16 cellular contexts compared by ENCODE assay signal in genomic region chr14:71011479-71011878, GRCh38.
DNase-seq lines count a peak whose midpoint lies in the region; ATAC-seq and TF ChIP-seq lines count a peak whose summit lies in the region.
"Had no signal": no experiment of that assay in that cellular context is flagged by ENCODE, and none has a peak within 500 bp of the region (broad histone marks: within the 10 kb centered on the region; RNA-seq: fewer than 3 reads in every experiment).

No MANE protein-coding gene starts in this region.

- CTCF ChIA-PET in activated CD8-positive, alpha-beta T cell treated with anti-CD3 and anti-CD28 coated beads for 36 hours (lab: Charles Lee) = interaction anchor here (0.6 to 3.6 kb wide), 6 partner anchors 11 to 528 kb away, joined by 3 to 11 read pairs (median 8); partner anchors contain the start of gene PCNX1
- CTCF ChIA-PET in activated CD8-positive, alpha-beta T cell treated with anti-CD3 and anti-CD28 coated beads, Interleukin-2, amount 10 ng/mL, durations not matched to agents 7 days and 5 days (lab: Charles Lee) = interaction anchor here (0.7 to 1.8 kb wide), 11 partner anchors 10 to 193 kb away, joined by 3 to 11 read pairs (median 5); partner anchors contain the start of gene PCNX1

- intact Hi-C loops in activated CD8-positive, alpha-beta T cell treated with anti-CD3 and anti-CD28 coated beads for 36 hours (cut with micrococcal nuclease) = no loop called here
- intact Hi-C loops in activated T-helper 1 cell treated with anti-CD3 and anti-CD28 coated beads, Interleukin-12 subunit alpha, Interleukin-12 subunit beta, Interleukin-2, Interleukin-4 antibody, amounts not matched to agents 30 ng/mL and 10 ng/mL and 1 ng/mL, durations not matched to agents 14 hours and 24 hours and 36 hours (cut with micrococcal nuclease) = no loop called here
- intact Hi-C loops in gastrocnemius medialis (cut with DNase I; ENCODE audit: low total_unique reads) = no loop called here

- no peaks in the 10 kb centered on the region for H3K4me1 ChIP-seq in gastrocnemius medialis
- H3K4me1 ChIP-seq: tibial artery had no signal

- DNase-seq in activated CD8-positive, alpha-beta T cell treated with anti-CD3 and anti-CD28 coated beads for 36 hours = no peak
- DNase-seq in activated CD8-positive, alpha-beta T cell treated with anti-CD3 and anti-CD28 coated beads, Interleukin-2, amount 10 ng/mL, durations not matched to agents 7 days and 5 days = no peak
- peak; percentile 5 for DNase-seq in OCI-M1 (lab: John Stamatoyannopoulos, UW)
- no peak for DNase-seq in endothelial cell (ENCODE audit: low spot score)
- DNase-seq in progenitor cell of endocrine pancreas (ENCODE audit: low spot score, unreplicated experiment) = no peak
- DNase-seq in activated T-helper 1 cell treated with anti-CD3 and anti-CD28 coated beads, Interleukin-12 subunit alpha, Interleukin-12 subunit beta, Interleukin-2, Interleukin-4 antibody, amounts not matched to agents 30 ng/mL and 10 ng/mL and 1 ng/mL, durations not matched to agents 14 hours and 24 hours and 36 hours (ENCODE audit: low spot score) = no peak
- no peak for DNase-seq in gastrocnemius medialis
- no peak for DNase-seq in COLO668 (lab: John Stamatoyannopoulos, UW; ENCODE audit: unreplicated experiment)
- DNase-seq: ACHN; activated CD4-positive, alpha-beta memory T cell treated with anti-CD3 and anti-CD28 coated beads for 36 hours; effector memory CD4-positive, alpha-beta T cell; NCI-H2081 treated with DMSO at 0.1 percent for 48 hours; tibial artery had no signal

- H3K27ac Mint-ChIP-seq in activated CD8-positive, alpha-beta T cell treated with anti-CD3 and anti-CD28 coated beads for 36 hours = peak overlapping the region; percentile 13
- H3K27ac Mint-ChIP-seq in activated CD8-positive, alpha-beta T cell treated with anti-CD3 and anti-CD28 coated beads, Interleukin-2, amount 10 ng/mL, durations not matched to agents 7 days and 5 days = no peak overlapping the region
- H3K27ac Mint-ChIP-seq in endothelial cell (ENCODE audit: unreplicated experiment) = peak overlapping the region; percentile 39
- no peak overlapping the region for H3K27ac Mint-ChIP-seq in progenitor cell of endocrine pancreas
- H3K27ac Mint-ChIP-seq in activated T-helper 1 cell treated with anti-CD3 and anti-CD28 coated beads, Interleukin-12 subunit alpha, Interleukin-12 subunit beta, Interleukin-2, Interleukin-4 antibody, amounts not matched to agents 30 ng/mL and 10 ng/mL and 1 ng/mL, durations not matched to agents 14 hours and 24 hours and 36 hours = no peak overlapping the region

- no peaks in the 10 kb centered on the region for H3K27me3 ChIP-seq in gastrocnemius medialis
- H3K27me3 ChIP-seq: tibial artery had no signal

- in situ Hi-C loops in gastrocnemius medialis (cut with MboI; ENCODE audit: low sequenced_read_pairs in 4 of 4) = no loop called here

- no peak overlapping the region for H3K4me3 ChIP-seq in gastrocnemius medialis
- H3K4me3 ChIP-seq: K562, skin epidermis, tibial artery had no signal

- no peaks in the 10 kb centered on the region for H3K9me3 Mint-ChIP-seq in activated CD8-positive, alpha-beta T cell treated with anti-CD3 and anti-CD28 coated beads for 36 hours
- H3K9me3 Mint-ChIP-seq in activated CD8-positive, alpha-beta T cell treated with anti-CD3 and anti-CD28 coated beads, Interleukin-2, amount 10 ng/mL, durations not matched to agents 7 days and 5 days (ENCODE audit: insufficient read depth) = no peaks in the 10 kb centered on the region
- H3K9me3 Mint-ChIP-seq in endothelial cell (ENCODE audit: unreplicated experiment) (no peaks in the 10 kb centered on the region), progenitor cell of endocrine pancreas (ENCODE audit: low read depth) (no peaks in the 10 kb centered on the region)
- H3K9me3 Mint-ChIP-seq in activated T-helper 1 cell treated with anti-CD3 and anti-CD28 coated beads, Interleukin-12 subunit alpha, Interleukin-12 subunit beta, Interleukin-2, Interleukin-4 antibody, amounts not matched to agents 30 ng/mL and 10 ng/mL and 1 ng/mL, durations not matched to agents 14 hours and 24 hours and 36 hours = no peaks in the 10 kb centered on the region
- H3K9me3 Mint-ChIP-seq: activated CD4-positive, alpha-beta memory T cell treated with anti-CD3 and anti-CD28 coated beads for 36 hours; activated naive CD4-positive, alpha-beta T cell treated with anti-CD3 and anti-CD28 coated beads, Interleukin-2, amount 50 U/mL, for 24 hours had no signal

- POLR2A ChIA-PET in activated CD8-positive, alpha-beta T cell treated with anti-CD3 and anti-CD28 coated beads for 36 hours (lab: Charles Lee) = interaction anchor here (1.3 kb wide), 1 partner anchor 12 kb away, joined by 5 read pairs; no protein-coding TSS in a partner anchor
- POLR2A ChIA-PET in activated CD8-positive, alpha-beta T cell treated with anti-CD3 and anti-CD28 coated beads, Interleukin-2, amount 10 ng/mL, durations not matched to agents 7 days and 5 days (lab: Charles Lee) = no interaction called here

- peak; percentile 52 for TF ChIP-seq CTCF in activated CD8-positive, alpha-beta T cell treated with anti-CD3 and anti-CD28 coated beads for 36 hours (IDR thresholded peaks at IDR 0.05)
- TF ChIP-seq CTCF in endothelial cell (IDR thresholded peaks at IDR 0.05; ENCODE audit: unreplicated experiment) (no peak), progenitor cell of endocrine pancreas (IDR thresholded peaks at IDR 0.05; ENCODE audit: unreplicated experiment) (peak; percentile 14), gastrocnemius medialis (IDR thresholded peaks at IDR 0.05 in 4 of 5, conservative IDR thresholded peaks at IDR 0.05 in 1 of 5) (no peak)

- H3K4me3 Mint-ChIP-seq in activated CD8-positive, alpha-beta T cell treated with anti-CD3 and anti-CD28 coated beads for 36 hours = no peak overlapping the region
- H3K4me3 Mint-ChIP-seq in activated CD8-positive, alpha-beta T cell treated with anti-CD3 and anti-CD28 coated beads, Interleukin-2, amount 10 ng/mL, durations not matched to agents 7 days and 5 days = no peak overlapping the region
- H3K4me3 Mint-ChIP-seq in endothelial cell (ENCODE audit: unreplicated experiment) (peak overlapping the region; percentile 43), progenitor cell of endocrine pancreas (ENCODE audit: low read depth) (no peak overlapping the region)
- H3K4me3 Mint-ChIP-seq in activated T-helper 1 cell treated with anti-CD3 and anti-CD28 coated beads, Interleukin-12 subunit alpha, Interleukin-12 subunit beta, Interleukin-2, Interleukin-4 antibody, amounts not matched to agents 30 ng/mL and 10 ng/mL and 1 ng/mL, durations not matched to agents 14 hours and 24 hours and 36 hours = no peak overlapping the region
- H3K4me3 Mint-ChIP-seq: activated CD4-positive, alpha-beta memory T cell treated with anti-CD3 and anti-CD28 coated beads for 36 hours; activated naive CD4-positive, alpha-beta T cell treated with anti-CD3 and anti-CD28 coated beads, Interleukin-2, amount 50 U/mL, for 24 hours had no signal

- no peak for TF ChIP-seq POLR2A in gastrocnemius medialis (IDR thresholded peaks at IDR 0.05)

- H3K36me3 ChIP-seq in gastrocnemius medialis = peaks cover 0 to 36% of the 10 kb centered on the region in 2 donors

- no peaks in the 10 kb centered on the region for H3K9me3 ChIP-seq in gastrocnemius medialis
- H3K9me3 ChIP-seq: tibial artery had no signal

- H3K27me3 Mint-ChIP-seq in activated CD8-positive, alpha-beta T cell treated with anti-CD3 and anti-CD28 coated beads for 36 hours = no peaks in the 10 kb centered on the region
- H3K27me3 Mint-ChIP-seq in activated CD8-positive, alpha-beta T cell treated with anti-CD3 and anti-CD28 coated beads, Interleukin-2, amount 10 ng/mL, durations not matched to agents 7 days and 5 days (ENCODE audit: low read depth) = no peaks in the 10 kb centered on the region
- no peaks in the 10 kb centered on the region for H3K27me3 Mint-ChIP-seq in endothelial cell (ENCODE audit: unreplicated experiment)
- no peaks in the 10 kb centered on the region for H3K27me3 Mint-ChIP-seq in progenitor cell of endocrine pancreas
- H3K27me3 Mint-ChIP-seq in activated T-helper 1 cell treated with anti-CD3 and anti-CD28 coated beads, Interleukin-12 subunit alpha, Interleukin-12 subunit beta, Interleukin-2, Interleukin-4 antibody, amounts not matched to agents 30 ng/mL and 10 ng/mL and 1 ng/mL, durations not matched to agents 14 hours and 24 hours and 36 hours (ENCODE audit: insufficient read depth) = no peaks in the 10 kb centered on the region
- H3K27me3 Mint-ChIP-seq: activated CD4-positive, alpha-beta memory T cell treated with anti-CD3 and anti-CD28 coated beads for 36 hours; activated naive CD4-positive, alpha-beta T cell treated with anti-CD3 and anti-CD28 coated beads, Interleukin-2, amount 50 U/mL, for 24 hours had no signal

- H3K27ac ChIP-seq in gastrocnemius medialis = no peak overlapping the region
- H3K27ac ChIP-seq: tibial artery had no signal

- H3K4me1 Mint-ChIP-seq in activated CD8-positive, alpha-beta T cell treated with anti-CD3 and anti-CD28 coated beads for 36 hours (ENCODE audit: low read depth) = peaks cover 33% of the 10 kb centered on the region
- H3K4me1 Mint-ChIP-seq in activated CD8-positive, alpha-beta T cell treated with anti-CD3 and anti-CD28 coated beads, Interleukin-2, amount 10 ng/mL, durations not matched to agents 7 days and 5 days (ENCODE audit: low read depth) = peaks cover 3% of the 10 kb centered on the region
- peaks cover 21% of the 10 kb centered on the region for H3K4me1 Mint-ChIP-seq in endothelial cell (ENCODE audit: unreplicated experiment)
- H3K4me1 Mint-ChIP-seq in progenitor cell of endocrine pancreas (ENCODE audit: low read depth) = no peaks in the 10 kb centered on the region
- no peaks in the 10 kb centered on the region for H3K4me1 Mint-ChIP-seq in activated T-helper 1 cell treated with anti-CD3 and anti-CD28 coated beads, Interleukin-12 subunit alpha, Interleukin-12 subunit beta, Interleukin-2, Interleukin-4 antibody, amounts not matched to agents 30 ng/mL and 10 ng/mL and 1 ng/mL, durations not matched to agents 14 hours and 24 hours and 36 hours (ENCODE audit: low read depth)

- H3K36me3 Mint-ChIP-seq in activated CD8-positive, alpha-beta T cell treated with anti-CD3 and anti-CD28 coated beads for 36 hours (ENCODE audit: low read depth) = peaks cover 21% of the 10 kb centered on the region
- peaks cover 48% of the 10 kb centered on the region for H3K36me3 Mint-ChIP-seq in activated CD8-positive, alpha-beta T cell treated with anti-CD3 and anti-CD28 coated beads, Interleukin-2, amount 10 ng/mL, durations not matched to agents 7 days and 5 days (ENCODE audit: low read depth)
- H3K36me3 Mint-ChIP-seq in endothelial cell (ENCODE audit: low read depth, unreplicated experiment) (peaks cover 5% of the 10 kb centered on the region), progenitor cell of endocrine pancreas (ENCODE audit: insufficient read depth) (peaks cover 17% of the 10 kb centered on the region)
- peaks cover 34% of the 10 kb centered on the region for H3K36me3 Mint-ChIP-seq in activated T-helper 1 cell treated with anti-CD3 and anti-CD28 coated beads, Interleukin-12 subunit alpha, Interleukin-12 subunit beta, Interleukin-2, Interleukin-4 antibody, amounts not matched to agents 30 ng/mL and 10 ng/mL and 1 ng/mL, durations not matched to agents 14 hours and 24 hours and 36 hours (ENCODE audit: low read depth)

- ATAC-seq in activated CD8-positive, alpha-beta T cell treated with anti-CD3 and anti-CD28 coated beads for 36 hours = peak; percentile 37
- ATAC-seq in activated CD8-positive, alpha-beta T cell treated with anti-CD3 and anti-CD28 coated beads, Interleukin-2, amount 10 ng/mL, durations not matched to agents 7 days and 5 days = no peak
- ATAC-seq in gastrocnemius medialis = no peak
- ATAC-seq: K562 had no signal

Comparison
In these comparisons a context has a peak if more than half of its experiments do, and no peak if none do; other contexts are left out.
1. H3K27ac Mint-ChIP-seq: peak in activated CD8-positive, alpha-beta T cell treated with anti-CD3 and anti-CD28 coated beads for 36 hours (single experiment) and endothelial cell (single experiment); none in activated CD8-positive, alpha-beta T cell treated with anti-CD3 and anti-CD28 coated beads, Interleukin-2, amount 10 ng/mL, durations not matched to agents 7 days and 5 days (single experiment), progenitor cell of endocrine pancreas (single experiment) and activated T-helper 1 cell treated with anti-CD3 and anti-CD28 coated beads, Interleukin-12 subunit alpha, Interleukin-12 subunit beta, Interleukin-2, Interleukin-4 antibody, amounts not matched to agents 30 ng/mL and 10 ng/mL and 1 ng/mL, durations not matched to agents 14 hours and 24 hours and 36 hours (single experiment).
2. CTCF ChIP-seq: peak in activated CD8-positive, alpha-beta T cell treated with anti-CD3 and anti-CD28 coated beads for 36 hours (single experiment) and progenitor cell of endocrine pancreas (single experiment); none in endothelial cell (single experiment) and gastrocnemius medialis (0 of 5).